14 cellular contexts compared by ENCODE assay signal in genomic region chr18:8241731-8242130, GRCh38.
A peak's percentile ranks its signal among the peaks of the same experiment; 100 is the strongest.
DNase-seq lines count a peak whose midpoint lies in the region; ATAC-seq and TF ChIP-seq lines count a peak whose summit lies in the region.
"Had no signal": no experiment of that assay in that cellular context is flagged by ENCODE, and none has a peak within 500 bp of the region (broad histone marks: within the 10 kb centered on the region; RNA-seq: fewer than 3 reads in every experiment).

No MANE protein-coding gene starts in this region.

- no peak for TF ChIP-seq RAD21 in neural cell (conservative IDR thresholded peaks at IDR 0.05)

- peaks cover 8% of the 10 kb centered on the region; the same call in 2 of the 3 replicates for H3K36me3 Mint-ChIP-seq in GM23338 (ENCODE audit: low read depth)
- H3K36me3 Mint-ChIP-seq: CD8-positive, alpha-beta T cell had no signal

- H3K9me3 Mint-ChIP-seq in GM23338: no peaks in the 10 kb centered on the region
- H3K9me3 Mint-ChIP-seq: CD8-positive, alpha-beta T cell had no signal

- no peak for TF ChIP-seq EP300 in neural cell (conservative IDR thresholded peaks at IDR 0.05; ENCODE audit: poor library complexity, severe bottlenecking)

- no peak overlapping the region for H3K9ac ChIP-seq in neural cell (ENCODE audit: low read length)
- H3K9ac ChIP-seq: BLaER1 treated with 17β-estradiol and CSF1 and Interleukin-3, amounts not matched to agents 10 nM and 100 nM had no signal

- in situ Hi-C loops in SK-MEL-5 (cut with HindIII; ENCODE audit: low pct_unique_long_range_greater_than_20kb, low sequenced_read_pairs): no loop called here

- no peaks in the 10 kb centered on the region for H3K27me3 Mint-ChIP-seq in GM23338 (ENCODE audit: insufficient read depth, low read depth, poor library complexity)
- H3K27me3 Mint-ChIP-seq: B cell had no signal

- no peaks in the 10 kb centered on the region for H3K9me3 ChIP-seq in neural cell (ENCODE audit: low read length)
- H3K9me3 ChIP-seq: BLaER1 treated with 17β-estradiol and CSF1 and Interleukin-3, amounts not matched to agents 10 nM and 100 nM; HAP-1 had no signal

- H3K4me2 ChIP-seq in GM23338 (no peak overlapping the region), neural cell (ENCODE audit: low read length) (no peak overlapping the region)
- H3K4me2 ChIP-seq: BLaER1 treated with 17β-estradiol and CSF1 and Interleukin-3, amounts not matched to agents 10 nM and 100 nM had no signal

- H3K27ac ChIP-seq in GM23338 (ENCODE audit: low read depth) (no peak overlapping the region), neural cell (ENCODE audit: low read length) (peak overlapping the region; percentile 44)
- H3K27ac ChIP-seq: BLaER1 treated with 17β-estradiol and CSF1 and Interleukin-3, amounts not matched to agents 10 nM and 100 nM had no signal

- no peak overlapping the region for H3K4me3 Mint-ChIP-seq in GM23338
- H3K4me3 Mint-ChIP-seq: B cell; CD8-positive, alpha-beta T cell had no signal

- H3F3A ChIP-seq in GM23338 (replicated peaks; ENCODE audit: low read depth): no peaks in the 10 kb centered on the region
- H3F3A ChIP-seq in neural cell (ENCODE audit: insufficient read depth, low read length, poor library complexity, severe bottlenecking): peaks cover 3% of the 10 kb centered on the region

- H3K79me2 ChIP-seq in GM23338 (replicated peaks; ENCODE audit: insufficient read depth): no peaks in the 10 kb centered on the region
- H3K79me2 ChIP-seq in neural cell (replicated peaks; ENCODE audit: insufficient read depth, low read length): no peaks in the 10 kb centered on the region

- H2AFZ ChIP-seq in GM23338 (peak overlapping the region; percentile 4; the same call in 1 of the 2 replicates), neural cell (ENCODE audit: low read depth, low read length) (no peak overlapping the region)

- TF ChIP-seq CTCF in GM23338 (conservative IDR thresholded peaks at IDR 0.05; ENCODE audit: low read depth in 2 of 2) (no peak), neural cell (IDR thresholded peaks at IDR 0.05; ENCODE audit: poor library complexity, severe bottlenecking) (no peak)

- intact Hi-C loops in cardiac septum (cut with DNase I): no loop called here

- H3K9me2 ChIP-seq in GM23338 (ENCODE audit: insufficient read depth) (0 out of 2 replicates have a peak, but pooled peaks cover 3% of the 10 kb centered on the region), neural cell (ENCODE audit: insufficient read depth, low read length) (no peaks in the 10 kb centered on the region)

- DNase-seq in COLO829 (ENCODE audit: low spot score) (peak; percentile 13), GM23338 (ENCODE audit: low spot score) (no peak), SK-MEL-5 (ENCODE audit: low read depth, low spot score) (peak; percentile 59), cardiac septum (ENCODE audit: low spot score) (no peak)
- DNase-seq: CD8-positive, alpha-beta T cell; COR-L47; IMR-90 had no signal

- no peak overlapping the region for H3K27ac Mint-ChIP-seq in GM23338
- H3K27ac Mint-ChIP-seq: B cell; CD8-positive, alpha-beta T cell had no signal

- ATAC-seq in GM23338: no peak
- no peak for ATAC-seq in GM18517 (IDR thresholded peaks at IDR 0.05; ENCODE audit: unreplicated experiment)
- no peak for ATAC-seq in HG02884 (IDR thresholded peaks at IDR 0.05; ENCODE audit: unreplicated experiment)
- ATAC-seq: CD8-positive, alpha-beta T cell; K562 had no signal

- H3K4me1 ChIP-seq in GM23338 (ENCODE audit: insufficient read depth): peaks cover 11% of the 10 kb centered on the region; the same call in 1 of the 2 replicates
- H3K4me1 ChIP-seq: BLaER1 treated with 17β-estradiol and CSF1 and Interleukin-3, amounts not matched to agents 10 nM and 100 nM; HAP-1 had no signal

- peaks cover 6% of the 10 kb centered on the region; the same call in 2 of the 3 replicates for H3K4me1 Mint-ChIP-seq in GM23338
- H3K4me1 Mint-ChIP-seq: B cell had no signal

- H3K27me3 ChIP-seq in GM23338 (ENCODE audit: insufficient read depth) (no peaks in the 10 kb centered on the region), neural cell (ENCODE audit: insufficient read depth, low read depth, low read length) (no peaks in the 10 kb centered on the region)
- H3K27me3 ChIP-seq: BLaER1 treated with 17β-estradiol and CSF1 and Interleukin-3, amounts not matched to agents 10 nM and 100 nM had no signal

- H3K4me3 ChIP-seq in GM23338: no peak overlapping the region
- no peak overlapping the region for H3K4me3 ChIP-seq in neural cell (ENCODE audit: low read length)
- H3K4me3 ChIP-seq: BLaER1 treated with 17β-estradiol and CSF1 and Interleukin-3, amounts not matched to agents 10 nM and 100 nM; HAP-1; K562 had no signal

- no peaks in the 10 kb centered on the region for H3K36me3 ChIP-seq in GM23338 (ENCODE audit: insufficient read depth)
- H3K36me3 ChIP-seq in neural cell (ENCODE audit: insufficient read depth, low read length): no peaks in the 10 kb centered on the region
- H3K36me3 ChIP-seq: BLaER1 treated with 17β-estradiol and CSF1 and Interleukin-3, amounts not matched to agents 10 nM and 100 nM; HAP-1 had no signal

- no peaks in the 10 kb centered on the region for H4K20me1 ChIP-seq in GM23338 (replicated peaks; ENCODE audit: insufficient read depth)
- no peaks in the 10 kb centered on the region for H4K20me1 ChIP-seq in neural cell (ENCODE audit: insufficient read depth)
- H4K20me1 ChIP-seq: BLaER1 treated with 17β-estradiol and CSF1 and Interleukin-3, amounts not matched to agents 10 nM and 100 nM had no signal

TF ChIP-seq in GM23338, 12 proteins besides CTCF, POLR2A, EP300 and RAD21 (continues in another document):
- TF ChIP-seq EZH2 (IDR thresholded peaks at IDR 0.05; ENCODE audit: low read depth, unreplicated experiment) (no peak), STAT1 (IDR thresholded peaks at IDR 0.05; ENCODE audit: unreplicated experiment) (no peak), ETS1 (IDR thresholded peaks at IDR 0.05) (no peak), JUNB (IDR thresholded peaks at IDR 0.05; ENCODE audit: unreplicated experiment) (no peak), ZNF331 (CRISPR knock-in tag; IDR thresholded peaks at IDR 0.05; ENCODE audit: low read depth) (no peak), NANOG (IDR thresholded peaks at IDR 0.05; ENCODE audit: borderline replicate concordance) (no peak), EZH2phosphoT487 (IDR thresholded peaks at IDR 0.05; ENCODE audit: unreplicated experiment) (no peak)

TF ChIP-seq in neural cell, 6 proteins besides CTCF, POLR2A, EP300 and RAD21:
- TF ChIP-seq POLR2AphosphoS5 (IDR thresholded peaks at IDR 0.05) (no peak), SMC3 (conservative IDR thresholded peaks at IDR 0.05; ENCODE audit: poor library complexity) (no peak), REST (IDR thresholded peaks at IDR 0.05; ENCODE audit: borderline replicate concordance) (no peak), MXI1 (conservative IDR thresholded peaks at IDR 0.05; ENCODE audit: poor library complexity, severe bottlenecking) (no peak), EZH2 (IDR thresholded peaks at IDR 0.05; ENCODE audit: borderline replicate concordance, insufficient read depth, low read length, poor library complexity, severe bottlenecking) (no peak), TAF1 (IDR thresholded peaks at IDR 0.05; ENCODE audit: low read depth) (no peak)

Comparison
In these comparisons a context has a peak if more than half of its experiments do, and no peak if none do; other contexts are left out.
1. DNase-seq: peak in COLO829 (single experiment) and SK-MEL-5 (single experiment); none in GM23338 (single experiment) and cardiac septum (single experiment).